ENCODE assay signal across 8 cellular contexts in the genomic region with DNA sequence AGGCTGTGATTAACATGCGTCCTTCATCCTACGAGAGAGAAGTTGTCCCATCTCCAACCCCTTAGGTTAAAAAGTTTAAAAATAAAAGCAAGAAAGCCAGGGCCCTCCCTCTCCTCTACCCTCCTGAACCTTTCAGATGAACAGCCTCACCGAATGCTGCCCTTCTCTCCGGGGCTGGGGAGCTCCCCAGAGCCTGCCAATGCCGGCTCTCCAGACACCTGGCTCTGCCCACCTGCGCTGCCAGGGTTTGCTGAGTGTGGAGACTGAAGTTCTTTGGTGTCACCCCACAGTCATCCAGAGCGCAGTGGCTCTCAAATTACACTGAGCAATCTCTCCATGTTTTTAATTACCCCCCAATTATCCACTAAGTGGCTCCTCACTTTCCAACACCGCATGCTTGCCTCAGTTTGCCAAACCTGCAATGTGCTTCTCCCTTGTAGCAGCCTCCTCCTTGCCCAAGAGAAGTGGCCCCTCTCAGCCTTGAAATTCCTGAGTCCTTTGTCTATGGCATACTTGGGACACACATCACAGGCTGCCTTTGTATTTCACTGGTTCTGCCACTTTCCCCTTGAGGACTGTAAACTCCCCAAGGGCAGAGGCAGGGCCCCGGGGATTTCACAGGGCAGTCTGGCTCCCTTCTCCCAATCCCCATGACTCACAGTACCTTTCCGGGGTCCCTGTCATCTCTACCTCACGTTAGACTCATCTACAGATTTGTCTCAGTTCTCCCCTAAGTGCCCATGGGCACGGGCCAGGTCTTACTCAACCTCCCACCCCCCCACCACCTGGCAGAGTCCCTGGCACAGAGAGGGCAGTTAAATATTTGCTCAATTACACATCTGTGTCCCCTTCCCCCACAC. TPM values are rescaled to one million over a fixed set of nuclear protein-coding genes. Genes with fewer than 3 reads are reported as not detected.
DNase-seq lines count a peak whose midpoint lies in the region; ATAC-seq, FAIRE-seq and TF ChIP-seq lines count a peak whose summit lies in the region.

No MANE protein-coding gene starts in this region.

- POLR2A ChIA-PET in A549 (lab: Yijun Ruan, JAX) (interaction anchor here (1.1 to 1.2 kb wide), 2 partner anchors 31 to 81 kb away, joined by 3 to 4 read pairs; no protein-coding TSS in a partner anchor), HCT116 (lab: Charles Lee) (interaction anchor here (0.9 to 3.4 kb wide), 7 partner anchors 8 to 34 kb away, joined by 3 to 37 read pairs (median 3); no protein-coding TSS in a partner anchor), HepG2 (lab: Yijun Ruan, JAX) (interaction anchor here (0.9 to 3.7 kb wide), 10 partner anchors 14 to 96 kb away, joined by 3 to 23 read pairs (median 4); a partner anchor contains a TSS)

- H3K9me2 ChIP-seq in HCT116 (ENCODE audit: insufficient read depth) = no peaks in the 10 kb centered on the region

- ATAC-seq in A549 (peak in 1 of 2 experiments; percentile 3; a peak in 1 of 6 replicates), HCT116 (no peak), HepG2 (0 out of 3 replicates have a peak, but pooled peaks have one; percentile 2)

- DNase-seq in A549 (ENCODE audit: low read depth in 1 of 2, low spot score in 1 of 2) (peak in 1 of 2 experiments; percentile 48), HCT116 (ENCODE audit: low read depth, low spot score) (no peak), T-helper 1 cell (peak in 4 of 5 donors; percentile 37 to 52 (median 43)), T47D (ENCODE audit: low read depth in 1 of 2, low spot score in 1 of 2) (peak; percentile 30 to 62), HepG2 (ENCODE audit: low spot score) (peak; percentile 57), GM10266 (ENCODE audit: extremely low spot score) (no peak), NCI-H82 treated with DMSO at 0.1 percent for 48 hours (lab: John Stamatoyannopoulos, UW; ENCODE audit: unreplicated experiment) (no peak)
- peak; percentile 55 for DNase-seq in stimulated activated CD8-positive, alpha-beta memory T cell treated with anti-CD3 and anti-CD28 coated beads, Interleukin-12 subunit alpha, Interleukin-12 subunit beta, amount 100 ng/mL, for 4 hours (ENCODE audit: low read depth)

- FAIRE-seq in A549 (lab: Jason Lieb, UNC) = no peak
- FAIRE-seq in HepG2 (lab: Jason Lieb, UNC) = no peak

- peak overlapping the region; percentile 100 for H3K27ac ChIP-seq in A549
- H3K27ac ChIP-seq in HCT116 (ENCODE audit: low read depth, low read length) = peak overlapping the region; percentile 97
- H3K27ac ChIP-seq in HepG2 (ENCODE audit: extremely low read length, insufficient read depth, low read length) = peak overlapping the region; percentile 70

- CTCF ChIA-PET in A549 (lab: Yijun Ruan, JAX) (interaction anchor here (1.1 to 2.3 kb wide), 5 partner anchors 27 to 85 kb away, joined by 3 to 13 read pairs (median 5); no protein-coding TSS in a partner anchor), HCT116 (lab: Charles Lee) (no interaction called here), HepG2 (lab: Yijun Ruan, JAX; ENCODE audit: low intra/inter-chr PET ratio, low total read pairs) (no interaction called here)

- peak overlapping the region; percentile 87 for H3K9ac ChIP-seq in HCT116 (ENCODE audit: low read length)
- peak overlapping the region; percentile 83 for H3K9ac ChIP-seq in HepG2 (ENCODE audit: insufficient read depth, low read depth, low read length)

- H2AFZ ChIP-seq in HCT116 (ENCODE audit: low read depth, low read length, poor library complexity, severe bottlenecking) (no peak overlapping the region), HepG2 (ENCODE audit: low read length) (no peak overlapping the region)

- RAD21 ChIA-PET in HCT116 (lab: Charles Lee; ENCODE audit: low non-redundant PET in 1 of 2, low total read pairs in 2 of 2, uncharacterized antibody in 2 of 2, unreplicated experiment in 2 of 2) = no interaction called here

- peak overlapping the region; percentile 95 for H3K4me2 ChIP-seq in A549
- peak overlapping the region; percentile 99 for H3K4me2 ChIP-seq in HCT116 (ENCODE audit: low read length)
- peak overlapping the region; percentile 99 for H3K4me2 ChIP-seq in HepG2 (ENCODE audit: low read depth, low read length)

- H3K36me3 ChIP-seq in HCT116 (ENCODE audit: control insufficient read depth in 1 of 2, insufficient read depth in 2 of 2, low read length in 2 of 2) (peaks cover 2 to 11% of the 10 kb centered on the region in 2 experiments; a peak in 1 of 4 replicates), HepG2 (replicated peaks in 1 of 2; ENCODE audit: control insufficient read depth in 1 of 2, insufficient read depth in 2 of 2, low read length in 2 of 2) (peaks cover 6 to 13% of the 10 kb centered on the region in 2 experiments)

- TF ChIP-seq POLR2A in A549 (IDR thresholded peaks at IDR 0.05; ENCODE audit: low read length) (no peak), HCT116 (IDR thresholded peaks at IDR 0.05; ENCODE audit: borderline replicate concordance, extremely low read depth, insufficient read depth, insufficient read length) (no peak), HepG2 (IDR thresholded peaks at IDR 0.05; ENCODE audit: insufficient read depth in 1 of 2, low read depth in 2 of 2, low read length in 2 of 2) (no peak)

- no peaks in the 10 kb centered on the region for H3K27me3 ChIP-seq in HCT116 (ENCODE audit: insufficient read depth, low read length)
- no peaks in the 10 kb centered on the region for H3K27me3 ChIP-seq in HepG2 (ENCODE audit: control insufficient read depth in 1 of 2, insufficient read depth in 2 of 2, low read length in 2 of 2)

- H3K79me2 ChIP-seq in HCT116 (ENCODE audit: insufficient read depth, low read length) (peaks cover 70% of the 10 kb centered on the region), HepG2 (ENCODE audit: insufficient read depth, low read length) (peaks cover 67% of the 10 kb centered on the region)

- H3K4me3 ChIP-seq in A549 (peak overlapping the region; percentile 100), HCT116 (replicated peaks in 1 of 2; ENCODE audit: low read depth in 1 of 2, low read length in 2 of 2) (peak overlapping the region; percentile 88 to 97), HepG2 (replicated peaks in 1 of 3; ENCODE audit: insufficient read depth in 1 of 3, low read depth in 2 of 3, low read length in 3 of 3) (peak overlapping the region; percentile 87 to 98 (median 90))

- in situ Hi-C loops in T47D (cut with HindIII; ENCODE audit: low pct_unique_long_range_greater_than_20kb, low sequenced_read_pairs) = no loop called here
- in situ Hi-C loops in HepG2 (cut with HindIII; ENCODE audit: extremely low pct_ligation_motif_present, low pct_unique_long_range_greater_than_20kb) = no loop called here

- BruUV-seq in HCT116 (replicated peaks; lab: Mats Ljungman, UMichigan) = TSS peak; percentile 63
- TSS peak; percentile 55 for BruUV-seq in HepG2 (replicated peaks; lab: Mats Ljungman, UMichigan)

- peaks cover 17% of the 10 kb centered on the region; the same call in 1 of the 2 replicates for H4K20me1 ChIP-seq in HCT116 (ENCODE audit: insufficient read depth)
- peaks cover 35% of the 10 kb centered on the region for H4K20me1 ChIP-seq in HepG2 (ENCODE audit: insufficient read depth, low read length)

- peak in 1 of 2 experiments; percentile 27; a peak in 1 of 5 replicates for TF ChIP-seq RAD21 in A549 (conservative IDR thresholded peaks at IDR 0.05 in 1 of 2, IDR thresholded peaks at IDR 0.05 in 1 of 2)
- TF ChIP-seq RAD21 in HCT116 (IDR thresholded peaks at IDR 0.05; ENCODE audit: low read depth) = no peak; the same call in 1 of the 2 replicates
- TF ChIP-seq RAD21 in HepG2 (CRISPR knock-in tag; IDR thresholded peaks at IDR 0.05) = no peak

- intact Hi-C loops in HCT116 (cut with micrococcal nuclease) (loop anchor here (5.0 kb wide), 3 partner anchors 53 to 82 kb away; no protein-coding TSS in a partner anchor), HepG2 (cut with micrococcal nuclease; ENCODE audit: unreplicated experiment) (loop anchor here (2.0 kb wide), 1 partner anchor 15 kb away; no protein-coding TSS in a partner anchor)

- no peaks in the 10 kb centered on the region for H3K9me3 ChIP-seq in A549
- H3K9me3 ChIP-seq in HCT116 (ENCODE audit: control insufficient read depth in 1 of 2, insufficient read depth in 1 of 2, low read depth in 1 of 2, low read length in 2 of 2) = no peaks in the 10 kb centered on the region
- H3K9me3 ChIP-seq in HepG2 (ENCODE audit: low read length) = no peaks in the 10 kb centered on the region

- TF ChIP-seq CTCF in A549 (IDR thresholded peaks at IDR 0.05) (no peak), HCT116 (IDR thresholded peaks at IDR 0.05 in 2 of 3, conservative IDR thresholded peaks at IDR 0.05 in 1 of 3; ENCODE audit: borderline replicate concordance in 1 of 3, insufficient read depth in 1 of 3, low read depth in 2 of 3, low read length in 2 of 3) (no peak), HepG2 (CRISPR knock-in tag; IDR thresholded peaks at IDR 0.05) (no peak), GM10266 (IDR thresholded peaks at IDR 0.05; ENCODE audit: control insufficient read depth, insufficient read depth, low read depth, missing control alignments) (no peak)

- H3K4me1 ChIP-seq in A549 (peaks cover 55% of the 10 kb centered on the region), HCT116 (ENCODE audit: control insufficient read depth in 1 of 2, insufficient read depth in 2 of 2, low read length in 2 of 2) (peaks cover 40 to 62% of the 10 kb centered on the region in 2 experiments), HepG2 (ENCODE audit: insufficient read depth, low read length) (peaks cover 52% of the 10 kb centered on the region)

- TF ChIP-seq EP300 in A549 (IDR thresholded peaks at IDR 0.05) (no peak), HepG2 (IDR thresholded peaks at IDR 0.05; ENCODE audit: low read depth in 2 of 2, low read length in 2 of 2) (no peak), HepG2 (CRISPR knock-in tag; IDR thresholded peaks at IDR 0.05; ENCODE audit: borderline replicate concordance) (no peak)

- WGBS in A549 (ENCODE audit: missing lambda C conversion rate) = 19% methylated on average over 11 of the region's 12 CpGs
- 23% methylated on average over 10 of the region's 12 CpGs for WGBS in HepG2 (ENCODE audit: low lambda C conversion rate)

RNA-seq across cellular contexts. Expression of a gene that starts 2.0 kb away (rescaled TPM):
- 92.1 and 162 TPM in 2 replicates for polyA plus RNA-seq in A549 (2011; rRNA removed)
- 112 and 118 TPM in 2 replicates for polyA plus RNA-seq in A549 (2012; cell fraction: cytosol; rRNA removed)
- 202 and 239 TPM in 2 replicates for polyA plus RNA-seq in A549 (2012; cell fraction: nucleus; rRNA removed)
- 158 to 215 TPM (median 167 TPM) in 3 replicates for polyA plus RNA-seq in A549 (2017; fragmentation: RNase III; extraction: RNeasy Plus Mini Kit Qiagen cat#74134 plus additional on column Dnase treatment)
- 460 and 534 TPM in 2 replicates for polyA minus RNA-seq in A549 (2011; rRNA and poly(A)+ RNA removed)
- 258 TPM for total RNA-seq in HCT116 (2021; ENCODE audit: unreplicated experiment)
- 205 and 249 TPM in 2 replicates for polyA plus RNA-seq in HCT116 (2012)
- 98.5 and 125 TPM in 2 replicates for total RNA-seq in HepG2 (2016; rRNA removed; fragmentation: Illumina TruSeq; extraction: Trizol)
- total RNA-seq in HepG2 (2016; cell fraction: cytosol; rRNA removed; fragmentation: Illumina TruSeq; extraction: Trizol; ENCODE audit: low read depth) = 28.5 and 28.7 TPM in 2 replicates
- 92.9 and 102 TPM in 2 replicates for total RNA-seq in HepG2 (2016; cell fraction: insoluble cytoplasmic fraction; rRNA removed; fragmentation: Illumina TruSeq; extraction: Trizol)
- 39.3 and 47.1 TPM in 2 replicates for total RNA-seq in HepG2 (2016; cell fraction: membrane; rRNA removed; fragmentation: Illumina TruSeq; extraction: Trizol)
- total RNA-seq in HepG2 (2016; cell fraction: nucleus; rRNA removed; fragmentation: Illumina TruSeq; extraction: Trizol) = 73.0 and 81.6 TPM in 2 replicates
- 50.7 and 60.6 TPM in 2 replicates for polyA plus RNA-seq in HepG2 (2011; rRNA removed)
- polyA plus RNA-seq in HepG2 (2011; cell fraction: cytosol; rRNA removed) = 31.6 and 39.3 TPM in 2 replicates
- polyA plus RNA-seq in HepG2 (2011; cell fraction: nucleus; rRNA removed) = 68.4 and 91.3 TPM in 2 replicates
- 88.3 and 93.4 TPM in 2 replicates for polyA plus RNA-seq in HepG2 (2012)
- 3.6 and 4.2 TPM in 2 replicates for polyA plus RNA-seq in HepG2 (2016; cell fraction: cytosol; fragmentation: Illumina TruSeq; extraction: Trizol; ENCODE audit: low read depth)
- polyA plus RNA-seq in HepG2 (2016; cell fraction: insoluble cytoplasmic fraction; fragmentation: Illumina TruSeq; extraction: Trizol; ENCODE audit: low read depth) = 72.0 and 110 TPM in 2 replicates
- 8.1 and 11.6 TPM in 2 replicates for polyA plus RNA-seq in HepG2 (2016; cell fraction: membrane; fragmentation: Illumina TruSeq; extraction: Trizol; ENCODE audit: low read depth)
- polyA plus RNA-seq in HepG2 (2016; cell fraction: nucleus; fragmentation: Illumina TruSeq; extraction: Trizol; ENCODE audit: insufficient read depth, low read depth) = 106 and 113 TPM in 2 replicates
- polyA minus RNA-seq in HepG2 (2011; rRNA and poly(A)+ RNA removed; ENCODE audit: low replicate concordance) = 124 and 180 TPM in 2 replicates
- polyA minus RNA-seq in HepG2 (2011; cell fraction: cytosol; rRNA and poly(A)+ RNA removed) = 125 and 176 TPM in 2 replicates
- 61.9 and 97.5 TPM in 2 replicates for polyA minus RNA-seq in HepG2 (2011; cell fraction: nucleus; rRNA and poly(A)+ RNA removed)

Comparison
In these comparisons a context has a peak if more than half of its experiments do, and no peak if none do; other contexts are left out.
1. DNase-seq: peak in T-helper 1 cell (4 of 5), T47D (2 of 2), HepG2 (single experiment) and stimulated activated CD8-positive, alpha-beta memory T cell treated with anti-CD3 and anti-CD28 coated beads, Interleukin-12 subunit alpha, Interleukin-12 subunit beta, amount 100 ng/mL, for 4 hours (single experiment); none in HCT116 (single experiment), GM10266 (single experiment) and NCI-H82 treated with DMSO at 0.1 percent for 48 hours (single experiment).
2. Peak in every context shown above with its lines, with median percentiles within 50 percentile points of each other: H3K27ac ChIP-seq, H3K4me2 ChIP-seq and H3K4me3 ChIP-seq.